ENCODE assay signal across 1 cellular context in the genomic region with DNA sequence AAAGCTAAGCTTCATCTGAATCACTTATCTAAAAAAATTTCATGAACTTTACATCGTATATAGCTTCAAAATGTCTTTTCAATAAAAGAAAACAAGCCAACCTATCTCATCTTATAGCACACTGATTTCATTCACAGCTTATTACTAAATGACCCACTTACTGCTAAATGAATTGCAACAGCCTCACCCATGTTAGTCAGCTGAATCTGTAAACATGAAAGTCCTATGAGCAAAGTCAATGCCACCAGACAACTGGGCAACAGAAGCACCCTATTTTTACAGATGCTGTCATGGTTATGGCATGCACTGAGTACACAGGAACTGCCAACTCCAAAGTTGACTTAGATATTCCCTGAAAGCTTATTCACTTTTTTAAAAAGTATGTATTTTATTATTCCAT.
A peak's percentile ranks its signal among the peaks of the same experiment; 100 is the strongest.
TF ChIP-seq lines count a peak whose summit lies in the region.

No MANE protein-coding gene starts in this region.

TF ChIP-seq in HepG2, 621 proteins besides CTCF, POLR2A, EP300 and RAD21 (continued from another document and continues in another):
- TF ChIP-seq, protein P1, sequence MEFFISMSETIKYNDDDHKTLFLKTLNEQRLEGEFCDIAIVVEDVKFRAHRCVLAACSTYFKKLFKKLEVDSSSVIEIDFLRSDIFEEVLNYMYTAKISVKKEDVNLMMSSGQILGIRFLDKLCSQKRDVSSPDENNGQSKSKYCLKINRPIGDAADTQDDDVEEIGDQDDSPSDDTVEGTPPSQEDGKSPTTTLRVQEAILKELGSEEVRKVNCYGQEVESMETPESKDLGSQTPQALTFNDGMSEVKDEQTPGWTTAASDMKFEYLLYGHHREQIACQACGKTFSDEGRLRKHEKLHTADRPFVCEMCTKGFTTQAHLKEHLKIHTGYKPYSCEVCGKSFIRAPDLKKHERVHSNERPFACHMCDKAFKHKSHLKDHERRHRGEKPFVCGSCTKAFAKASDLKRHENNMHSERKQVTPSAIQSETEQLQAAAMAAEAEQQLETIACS (CRISPR knock-in tag; IDR thresholded peaks at IDR 0.05), result no peak
- TF ChIP-seq, protein P2, sequence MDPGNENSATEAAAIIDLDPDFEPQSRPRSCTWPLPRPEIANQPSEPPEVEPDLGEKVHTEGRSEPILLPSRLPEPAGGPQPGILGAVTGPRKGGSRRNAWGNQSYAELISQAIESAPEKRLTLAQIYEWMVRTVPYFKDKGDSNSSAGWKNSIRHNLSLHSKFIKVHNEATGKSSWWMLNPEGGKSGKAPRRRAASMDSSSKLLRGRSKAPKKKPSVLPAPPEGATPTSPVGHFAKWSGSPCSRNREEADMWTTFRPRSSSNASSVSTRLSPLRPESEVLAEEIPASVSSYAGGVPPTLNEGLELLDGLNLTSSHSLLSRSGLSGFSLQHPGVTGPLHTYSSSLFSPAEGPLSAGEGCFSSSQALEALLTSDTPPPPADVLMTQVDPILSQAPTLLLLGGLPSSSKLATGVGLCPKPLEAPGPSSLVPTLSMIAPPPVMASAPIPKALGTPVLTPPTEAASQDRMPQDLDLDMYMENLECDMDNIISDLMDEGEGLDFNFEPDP (CRISPR knock-in tag; conservative IDR thresholded peaks at IDR 0.05), result no peak
- TF ChIP-seq, protein P3, sequence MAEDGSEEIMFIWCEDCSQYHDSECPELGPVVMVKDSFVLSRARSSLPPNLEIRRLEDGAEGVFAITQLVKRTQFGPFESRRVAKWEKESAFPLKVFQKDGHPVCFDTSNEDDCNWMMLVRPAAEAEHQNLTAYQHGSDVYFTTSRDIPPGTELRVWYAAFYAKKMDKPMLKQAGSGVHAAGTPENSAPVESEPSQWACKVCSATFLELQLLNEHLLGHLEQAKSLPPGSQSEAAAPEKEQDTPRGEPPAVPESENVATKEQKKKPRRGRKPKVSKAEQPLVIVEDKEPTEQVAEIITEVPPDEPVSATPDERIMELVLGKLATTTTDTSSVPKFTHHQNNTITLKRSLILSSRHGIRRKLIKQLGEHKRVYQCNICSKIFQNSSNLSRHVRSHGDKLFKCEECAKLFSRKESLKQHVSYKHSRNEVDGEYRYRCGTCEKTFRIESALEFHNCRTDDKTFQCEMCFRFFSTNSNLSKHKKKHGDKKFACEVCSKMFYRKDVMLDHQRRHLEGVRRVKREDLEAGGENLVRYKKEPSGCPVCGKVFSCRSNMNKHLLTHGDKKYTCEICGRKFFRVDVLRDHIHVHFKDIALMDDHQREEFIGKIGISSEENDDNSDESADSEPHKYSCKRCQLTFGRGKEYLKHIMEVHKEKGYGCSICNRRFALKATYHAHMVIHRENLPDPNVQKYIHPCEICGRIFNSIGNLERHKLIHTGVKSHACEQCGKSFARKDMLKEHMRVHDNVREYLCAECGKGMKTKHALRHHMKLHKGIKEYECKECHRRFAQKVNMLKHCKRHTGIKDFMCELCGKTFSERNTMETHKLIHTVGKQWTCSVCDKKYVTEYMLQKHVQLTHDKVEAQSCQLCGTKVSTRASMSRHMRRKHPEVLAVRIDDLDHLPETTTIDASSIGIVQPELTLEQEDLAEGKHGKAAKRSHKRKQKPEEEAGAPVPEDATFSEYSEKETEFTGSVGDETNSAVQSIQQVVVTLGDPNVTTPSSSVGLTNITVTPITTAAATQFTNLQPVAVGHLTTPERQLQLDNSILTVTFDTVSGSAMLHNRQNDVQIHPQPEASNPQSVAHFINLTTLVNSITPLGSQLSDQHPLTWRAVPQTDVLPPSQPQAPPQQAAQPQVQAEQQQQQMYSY (CRISPR knock-in tag; IDR thresholded peaks at IDR 0.05), result no peak
- no peak for TF ChIP-seq TP53 (CRISPR knock-in tag; conservative IDR thresholded peaks at IDR 0.05)
- TF ChIP-seq REL (CRISPR knock-in tag; conservative IDR thresholded peaks at IDR 0.05), result no peak
- peak; percentile 75 for TF ChIP-seq KAT7 (CRISPR knock-in tag; IDR thresholded peaks at IDR 0.05; ENCODE audit: borderline replicate concordance)
- peak; percentile 97 for TF ChIP-seq TBX3 (IDR thresholded peaks at IDR 0.05; ENCODE audit: borderline replicate concordance)
- no peak for TF ChIP-seq ZNF431 (CRISPR knock-in tag; IDR thresholded peaks at IDR 0.05; ENCODE audit: borderline replicate concordance, low read depth)
- peak; percentile 99 for TF ChIP-seq TBL1XR1 (IDR thresholded peaks at IDR 0.05; ENCODE audit: borderline replicate concordance, low read length, partially characterized antibody)
- TF ChIP-seq KLF16 (CRISPR knock-in tag; IDR thresholded peaks at IDR 0.05), result peak in 1 of 2 experiments; percentile 93; a peak in 2 of 4 replicates
- peak; percentile 98 for TF ChIP-seq FOXA1 (IDR thresholded peaks at IDR 0.05)
- TF ChIP-seq FOXA1 (CRISPR knock-in tag; IDR thresholded peaks at IDR 0.05), result peak; percentile 99
- no peak for TF ChIP-seq SRSF9 (IDR thresholded peaks at IDR 0.05; ENCODE audit: borderline replicate concordance, insufficient read depth, low read depth, low read length, poor library complexity, severe bottlenecking)
- TF ChIP-seq CBFB (CRISPR knock-in tag; IDR thresholded peaks at IDR 0.05), result no peak
- TF ChIP-seq ZC3H13 (CRISPR knock-in tag; IDR thresholded peaks at IDR 0.05), result no peak
- TF ChIP-seq, protein P4, sequence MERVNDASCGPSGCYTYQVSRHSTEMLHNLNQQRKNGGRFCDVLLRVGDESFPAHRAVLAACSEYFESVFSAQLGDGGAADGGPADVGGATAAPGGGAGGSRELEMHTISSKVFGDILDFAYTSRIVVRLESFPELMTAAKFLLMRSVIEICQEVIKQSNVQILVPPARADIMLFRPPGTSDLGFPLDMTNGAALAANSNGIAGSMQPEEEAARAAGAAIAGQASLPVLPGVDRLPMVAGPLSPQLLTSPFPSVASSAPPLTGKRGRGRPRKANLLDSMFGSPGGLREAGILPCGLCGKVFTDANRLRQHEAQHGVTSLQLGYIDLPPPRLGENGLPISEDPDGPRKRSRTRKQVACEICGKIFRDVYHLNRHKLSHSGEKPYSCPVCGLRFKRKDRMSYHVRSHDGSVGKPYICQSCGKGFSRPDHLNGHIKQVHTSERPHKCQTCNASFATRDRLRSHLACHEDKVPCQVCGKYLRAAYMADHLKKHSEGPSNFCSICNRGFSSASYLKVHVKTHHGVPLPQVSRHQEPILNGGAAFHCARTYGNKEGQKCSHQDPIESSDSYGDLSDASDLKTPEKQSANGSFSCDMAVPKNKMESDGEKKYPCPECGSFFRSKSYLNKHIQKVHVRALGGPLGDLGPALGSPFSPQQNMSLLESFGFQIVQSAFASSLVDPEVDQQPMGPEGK (CRISPR knock-in tag; IDR thresholded peaks at IDR 0.05), result peak; percentile 39; the same call in 1 of the 2 replicates
- no peak for TF ChIP-seq ZC3H4 (CRISPR knock-in tag; IDR thresholded peaks at IDR 0.05; ENCODE audit: borderline replicate concordance)
- TF ChIP-seq NFATC3 (CRISPR knock-in tag; IDR thresholded peaks at IDR 0.05), result no peak
- TF ChIP-seq, protein P5, sequence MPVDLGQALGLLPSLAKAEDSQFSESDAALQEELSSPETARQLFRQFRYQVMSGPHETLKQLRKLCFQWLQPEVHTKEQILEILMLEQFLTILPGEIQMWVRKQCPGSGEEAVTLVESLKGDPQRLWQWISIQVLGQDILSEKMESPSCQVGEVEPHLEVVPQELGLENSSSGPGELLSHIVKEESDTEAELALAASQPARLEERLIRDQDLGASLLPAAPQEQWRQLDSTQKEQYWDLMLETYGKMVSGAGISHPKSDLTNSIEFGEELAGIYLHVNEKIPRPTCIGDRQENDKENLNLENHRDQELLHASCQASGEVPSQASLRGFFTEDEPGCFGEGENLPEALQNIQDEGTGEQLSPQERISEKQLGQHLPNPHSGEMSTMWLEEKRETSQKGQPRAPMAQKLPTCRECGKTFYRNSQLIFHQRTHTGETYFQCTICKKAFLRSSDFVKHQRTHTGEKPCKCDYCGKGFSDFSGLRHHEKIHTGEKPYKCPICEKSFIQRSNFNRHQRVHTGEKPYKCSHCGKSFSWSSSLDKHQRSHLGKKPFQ (CRISPR knock-in tag; IDR thresholded peaks at IDR 0.05; ENCODE audit: insufficient replicate concordance), result no peak
- peak; percentile 97 for TF ChIP-seq FOXK2 (IDR thresholded peaks at IDR 0.05)
- TF ChIP-seq PHF21A (CRISPR knock-in tag; IDR thresholded peaks at IDR 0.05), result peak; percentile 40; the same call in 1 of the 2 replicates
- no peak for TF ChIP-seq ATM (IDR thresholded peaks at IDR 0.05; ENCODE audit: borderline replicate concordance)
- no peak for TF ChIP-seq ZNF251 (CRISPR knock-in tag; IDR thresholded peaks at IDR 0.05)
- TF ChIP-seq BORCS8-MEF2B (CRISPR knock-in tag; IDR thresholded peaks at IDR 0.05), result no peak
- peak; percentile 87 for TF ChIP-seq RCOR2 (CRISPR knock-in tag; IDR thresholded peaks at IDR 0.05)
- peak; percentile 63; the same call in 1 of the 2 replicates for TF ChIP-seq ZNF670 (CRISPR knock-in tag; IDR thresholded peaks at IDR 0.05; ENCODE audit: borderline replicate concordance)
- peak; percentile 99 for TF ChIP-seq FOXK1 (CRISPR knock-in tag; IDR thresholded peaks at IDR 0.05; ENCODE audit: borderline replicate concordance, low read depth)
- TF ChIP-seq ZNF317 (CRISPR knock-in tag; IDR thresholded peaks at IDR 0.05), result peak; percentile 56; the same call in 1 of the 2 replicates
- TF ChIP-seq MEF2D (CRISPR knock-in tag; IDR thresholded peaks at IDR 0.05), result peak; percentile 99
- TF ChIP-seq ZMYM2 (CRISPR knock-in tag; IDR thresholded peaks at IDR 0.05), result no peak
- TF ChIP-seq YEATS4 (CRISPR knock-in tag; IDR thresholded peaks at IDR 0.05; ENCODE audit: borderline replicate concordance), result no peak
- TF ChIP-seq MYNN (CRISPR knock-in tag; IDR thresholded peaks at IDR 0.05; ENCODE audit: low read depth), result no peak
- peak; percentile 14; the same call in 1 of the 2 replicates for TF ChIP-seq GFI1 (CRISPR knock-in tag; IDR thresholded peaks at IDR 0.05; ENCODE audit: borderline replicate concordance)
- TF ChIP-seq JDP2 (CRISPR knock-in tag; IDR thresholded peaks at IDR 0.05; ENCODE audit: borderline replicate concordance), result no peak
- peak; percentile 95 for TF ChIP-seq RXRB (CRISPR knock-in tag; IDR thresholded peaks at IDR 0.05; ENCODE audit: borderline replicate concordance)
- TF ChIP-seq, protein P6, sequence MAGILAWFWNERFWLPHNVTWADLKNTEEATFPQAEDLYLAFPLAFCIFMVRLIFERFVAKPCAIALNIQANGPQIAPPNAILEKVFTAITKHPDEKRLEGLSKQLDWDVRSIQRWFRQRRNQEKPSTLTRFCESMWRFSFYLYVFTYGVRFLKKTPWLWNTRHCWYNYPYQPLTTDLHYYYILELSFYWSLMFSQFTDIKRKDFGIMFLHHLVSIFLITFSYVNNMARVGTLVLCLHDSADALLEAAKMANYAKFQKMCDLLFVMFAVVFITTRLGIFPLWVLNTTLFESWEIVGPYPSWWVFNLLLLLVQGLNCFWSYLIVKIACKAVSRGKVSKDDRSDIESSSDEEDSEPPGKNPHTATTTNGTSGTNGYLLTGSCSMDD (CRISPR knock-in tag; IDR thresholded peaks at IDR 0.05), result no peak
- TF ChIP-seq BCL6 (CRISPR knock-in tag; IDR thresholded peaks at IDR 0.05), result peak; percentile 97
- TF ChIP-seq, protein P7, sequence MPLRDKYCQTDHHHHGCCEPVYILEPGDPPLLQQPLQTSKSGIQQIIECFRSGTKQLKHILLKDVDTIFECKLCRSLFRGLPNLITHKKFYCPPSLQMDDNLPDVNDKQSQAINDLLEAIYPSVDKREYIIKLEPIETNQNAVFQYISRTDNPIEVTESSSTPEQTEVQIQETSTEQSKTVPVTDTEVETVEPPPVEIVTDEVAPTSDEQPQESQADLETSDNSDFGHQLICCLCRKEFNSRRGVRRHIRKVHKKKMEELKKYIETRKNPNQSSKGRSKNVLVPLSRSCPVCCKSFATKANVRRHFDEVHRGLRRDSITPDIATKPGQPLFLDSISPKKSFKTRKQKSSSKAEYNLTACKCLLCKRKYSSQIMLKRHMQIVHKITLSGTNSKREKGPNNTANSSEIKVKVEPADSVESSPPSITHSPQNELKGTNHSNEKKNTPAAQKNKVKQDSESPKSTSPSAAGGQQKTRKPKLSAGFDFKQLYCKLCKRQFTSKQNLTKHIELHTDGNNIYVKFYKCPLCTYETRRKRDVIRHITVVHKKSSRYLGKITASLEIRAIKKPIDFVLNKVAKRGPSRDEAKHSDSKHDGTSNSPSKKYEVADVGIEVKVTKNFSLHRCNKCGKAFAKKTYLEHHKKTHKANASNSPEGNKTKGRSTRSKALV (CRISPR knock-in tag; IDR thresholded peaks at IDR 0.05), result peak; percentile 73; the same call in 1 of the 2 replicates
- TF ChIP-seq MIER3 (CRISPR knock-in tag; IDR thresholded peaks at IDR 0.05; ENCODE audit: borderline replicate concordance), result peak; percentile 97; the same call in 1 of the 2 replicates
- TF ChIP-seq SAP130 (CRISPR knock-in tag; IDR thresholded peaks at IDR 0.05; ENCODE audit: low read depth), result peak; percentile 98
- TF ChIP-seq AKAP8 (CRISPR knock-in tag; IDR thresholded peaks at IDR 0.05), result 0 out of 2 replicates have a peak, but pooled peaks have one; percentile 47
- TF ChIP-seq KDM4B (CRISPR knock-in tag; IDR thresholded peaks at IDR 0.05), result peak; percentile 91; the same call in 1 of the 2 replicates
- TF ChIP-seq ZNF138 (CRISPR knock-in tag; IDR thresholded peaks at IDR 0.05; ENCODE audit: low read depth), result no peak
- peak; percentile 23 for TF ChIP-seq XRCC5 (optimal IDR thresholded peaks at IDR 0.05; ENCODE audit: low read length)
- TF ChIP-seq SALL1 (CRISPR knock-in tag; IDR thresholded peaks at IDR 0.05), result peak; percentile 98
- TF ChIP-seq LCORL (IDR thresholded peaks at IDR 0.05), result peak; percentile 34; the same call in 1 of the 2 replicates
- peak; percentile 71 for TF ChIP-seq LCORL (CRISPR knock-in tag; IDR thresholded peaks at IDR 0.05)
- TF ChIP-seq NR2C2 (CRISPR knock-in tag; IDR thresholded peaks at IDR 0.05; ENCODE audit: borderline replicate concordance), result 0 out of 2 replicates have a peak, but pooled peaks have one; percentile 8
- peak; percentile 95 for TF ChIP-seq SOX5 (CRISPR knock-in tag; IDR thresholded peaks at IDR 0.05; ENCODE audit: borderline replicate concordance)
- TF ChIP-seq SMAD1 (CRISPR knock-in tag; IDR thresholded peaks at IDR 0.05; ENCODE audit: borderline replicate concordance, low read depth), result no peak
- peak; percentile 94 for TF ChIP-seq ETV5 (CRISPR knock-in tag; IDR thresholded peaks at IDR 0.05; ENCODE audit: borderline replicate concordance)
- no peak for TF ChIP-seq ZNF883 (CRISPR knock-in tag; IDR thresholded peaks at IDR 0.05; ENCODE audit: not compliant biosample characterization)
- TF ChIP-seq PRMT3 (CRISPR knock-in tag; IDR thresholded peaks at IDR 0.05; ENCODE audit: borderline replicate concordance, low read depth), result no peak
- peak; percentile 100 for TF ChIP-seq JUN (CRISPR knock-in tag; IDR thresholded peaks at IDR 0.05)
- TF ChIP-seq RBAK (CRISPR knock-in tag; IDR thresholded peaks at IDR 0.05), result peak; percentile 51; the same call in 1 of the 2 replicates
- no peak for TF ChIP-seq MED13 (CRISPR knock-in tag; IDR thresholded peaks at IDR 0.05)
- TF ChIP-seq ATF1 (CRISPR knock-in tag; IDR thresholded peaks at IDR 0.05), result peak; percentile 29; the same call in 1 of the 2 replicates
- no peak for TF ChIP-seq IKZF4 (CRISPR knock-in tag; IDR thresholded peaks at IDR 0.05; ENCODE audit: borderline replicate concordance, low read depth, not compliant biosample characterization)
- no peak for TF ChIP-seq ZNF382 (CRISPR knock-in tag; IDR thresholded peaks at IDR 0.05; ENCODE audit: borderline replicate concordance)
- no peak for TF ChIP-seq ZNF558 (CRISPR knock-in tag; IDR thresholded peaks at IDR 0.05; ENCODE audit: borderline replicate concordance)
- TF ChIP-seq ISL2 (CRISPR knock-in tag; IDR thresholded peaks at IDR 0.05), result peak; percentile 93
- no peak for TF ChIP-seq ZNF30 (CRISPR knock-in tag; IDR thresholded peaks at IDR 0.05)
- TF ChIP-seq ZNF644 (CRISPR knock-in tag; IDR thresholded peaks at IDR 0.05; ENCODE audit: low read depth), result peak; percentile 70; the same call in 1 of the 2 replicates
- no peak for TF ChIP-seq ZNF616 (CRISPR knock-in tag; IDR thresholded peaks at IDR 0.05; ENCODE audit: low read depth)
